In genomic region chr2:178928077-178928476, GRCh38 we compare ENCODE assay signal across 11 cellular contexts.
DNase-seq lines count a peak whose midpoint lies in the region; ATAC-seq, FAIRE-seq and TF ChIP-seq lines count a peak whose summit lies in the region.
"Had no signal": no experiment of that assay in that cellular context is flagged by ENCODE, and none has a peak within 500 bp of the region (broad histone marks: within the 10 kb centered on the region; RNA-seq: fewer than 3 reads in every experiment).

No MANE protein-coding gene starts in this region.

- H3K79me1 ChIP-seq in H1 (ENCODE audit: low read depth, low read length) = no peaks in the 10 kb centered on the region

- H3K14ac ChIP-seq in H1 (ENCODE audit: insufficient read length) = no peak overlapping the region

- no peak for TF ChIP-seq POLR2A in H1 (IDR thresholded peaks at IDR 0.05; ENCODE audit: control extremely low read depth in 1 of 2, low read depth in 2 of 2, low read length in 2 of 2)

- no peak overlapping the region for H2BK5ac ChIP-seq in H1 (ENCODE audit: low read depth, low read length)

- H3K27ac ChIP-seq in H1 (ENCODE audit: low read depth, low read length) = no peak overlapping the region
- H3K27ac ChIP-seq: C4-2B, ovary had no signal

- H3K9me3 ChIP-seq in H1 (ENCODE audit: insufficient read depth in 2 of 2, low read depth in 1 of 2, low read length in 1 of 2) = no peaks in the 10 kb centered on the region
- H3K9me3 ChIP-seq: ovary had no signal

- no peak overlapping the region for H2BK15ac ChIP-seq in H1 (ENCODE audit: low read length)

- no peak for TF ChIP-seq EP300 in H1 (IDR thresholded peaks at IDR 0.05; ENCODE audit: borderline replicate concordance in 1 of 2, low read depth in 2 of 2, low read length in 2 of 2)

- CTCF ChIA-PET in H1 (lab: Charles Lee; ENCODE audit: partially characterized antibody) = interaction anchor here (1.2 to 2.1 kb wide), 4 partner anchors 37 to 483 kb away, joined by 3 to 10 read pairs (median 5); no protein-coding TSS in a partner anchor

- no peak overlapping the region for H2BK120ac ChIP-seq in H1 (replicated peaks; ENCODE audit: low read depth, low read length)

- no peak overlapping the region for H3K23ac ChIP-seq in H1 (ENCODE audit: insufficient read length)

- H3K4ac ChIP-seq in H1 (replicated peaks; ENCODE audit: insufficient read length, low read depth, low read length) = no peak overlapping the region

- H3K79me2 ChIP-seq in H1 (ENCODE audit: control insufficient read depth in 1 of 2, insufficient read depth in 2 of 2, low read length in 2 of 2) = no peaks in the 10 kb centered on the region

- no peak overlapping the region for H3K4me3 ChIP-seq in H1 (ENCODE audit: extremely low read depth in 1 of 4, insufficient read depth in 2 of 4, low read depth in 3 of 4, low read length in 4 of 4)
- H3K4me3 ChIP-seq in H7 (ENCODE audit: insufficient read depth, low read depth, low read length) = no peak overlapping the region
- H3K4me3 ChIP-seq: ovary had no signal

- peak overlapping the region; percentile 65; the same call in 1 of the 2 replicates for H4K8ac ChIP-seq in H1 (ENCODE audit: extremely low read depth, insufficient read depth, low read length)

- H4K91ac ChIP-seq in H1 (replicated peaks; ENCODE audit: insufficient read length, low read length) = peak overlapping the region; percentile 8

- no peak overlapping the region for H2AFZ ChIP-seq in H1 (ENCODE audit: low read length)

- WGBS in H1 (ENCODE audit: extremely low coverage in 1 of 2, insufficient coverage in 1 of 2, insufficient read length in 1 of 2, insufficient replicate concordance in 2 of 2, low coverage in 1 of 2, low lambda C conversion rate in 2 of 2, missing lambda C conversion rate in 1 of 2), 2 experiments = 89% methylated on average over 4 of the region's 4 CpGs; no CpG with 5 or more reads in 1 of the 2 experiments

- no peak overlapping the region for H3K9ac ChIP-seq in H1 (replicated peaks in 1 of 4; ENCODE audit: extremely low read depth in 1 of 4, low read depth in 3 of 4, low read length in 3 of 4)

- H2AK5ac ChIP-seq in H1 (ENCODE audit: low read depth, low read length) = no peak overlapping the region

- no peak for FAIRE-seq in H1 (lab: Jason Lieb, UNC)

- peak; percentile 62 for ATAC-seq in GM18861 (IDR thresholded peaks at IDR 0.05; ENCODE audit: unreplicated experiment)
- ATAC-seq in GM21526 (IDR thresholded peaks at IDR 0.05; ENCODE audit: low FRiP score, unreplicated experiment) = peak; percentile 67
- peak; percentile 76 for ATAC-seq in HG03039 (IDR thresholded peaks at IDR 0.05; ENCODE audit: unreplicated experiment)

- no peak overlapping the region for H2BK20ac ChIP-seq in H1 (ENCODE audit: low read length)

- no peak for TF ChIP-seq CTCF in H1 (IDR thresholded peaks at IDR 0.05; ENCODE audit: control extremely low read depth in 1 of 3, insufficient read depth in 1 of 3, low read depth in 1 of 3, low read length in 3 of 3)

- TF ChIP-seq RAD21 in H1 (IDR thresholded peaks at IDR 0.05 in 1 of 2, conservative IDR thresholded peaks at IDR 0.05 in 1 of 2; ENCODE audit: low read depth in 2 of 2, low read length in 2 of 2) = no peak

- H3K27me3 ChIP-seq in H1 (replicated peaks in 1 of 4; ENCODE audit: control insufficient read depth in 3 of 4, extremely low read depth in 1 of 4, insufficient read depth in 3 of 4, low read length in 3 of 4) (no peaks in the 10 kb centered on the region), H7 (ENCODE audit: control insufficient read depth, insufficient read depth, low read length) (no peaks in the 10 kb centered on the region)
- H3K27me3 ChIP-seq: ovary had no signal

- H3K36me3 ChIP-seq in H1 (ENCODE audit: control insufficient read depth in 2 of 4, insufficient read depth in 4 of 4, low read length in 3 of 4) (no peaks in the 10 kb centered on the region), H7 (replicated peaks; ENCODE audit: control insufficient read depth, insufficient read depth, low read length) (no peaks in the 10 kb centered on the region)
- H3K36me3 ChIP-seq: ovary had no signal

- H3K56ac ChIP-seq in H1 (replicated peaks; ENCODE audit: insufficient read length, low read depth, low read length) = no peak overlapping the region

- H3K18ac ChIP-seq in H1 (ENCODE audit: extremely low read depth, low read length) = no peak overlapping the region

- no peaks in the 10 kb centered on the region for H4K20me1 ChIP-seq in H1 (replicated peaks in 1 of 2; ENCODE audit: control insufficient read depth in 1 of 2, insufficient read depth in 2 of 2, low read length in 2 of 2)

- H2BK12ac ChIP-seq in H1 (ENCODE audit: low read depth, low read length) = no peak overlapping the region

- POLR2A ChIA-PET in H1 (lab: Charles Lee; ENCODE audit: partially characterized antibody) = no interaction called here

- no peak for DNase-seq in H1 (ENCODE audit: low read depth in 1 of 2, low spot score in 2 of 2)
- DNase-seq in T-helper 9 cell = no peak
- no peak for DNase-seq in dermis blood vessel endothelial cell
- no peak for DNase-seq in H7
- no peak for DNase-seq in iPS-NIHi11 (ENCODE audit: low spot score)
- DNase-seq: erythroblast, ovary had no signal

- no peaks in the 10 kb centered on the region for H3K23me2 ChIP-seq in H1 (ENCODE audit: low read depth, low read length)

- no peak overlapping the region for H3K4me2 ChIP-seq in H1 (ENCODE audit: insufficient read depth in 1 of 2, low read depth in 2 of 2, low read length in 2 of 2)

- H4K5ac ChIP-seq in H1 (ENCODE audit: insufficient read length, low read depth, low read length) = no peak overlapping the region

- H3K4me1 ChIP-seq in H1 (replicated peaks in 1 of 4; ENCODE audit: control insufficient read depth in 3 of 4, insufficient read depth in 4 of 4, low read length in 3 of 4) = no peaks in the 10 kb centered on the region

TF ChIP-seq in H1, 55 proteins besides CTCF, POLR2A, EP300 and RAD21:
- TF ChIP-seq PHF8 (conservative IDR thresholded peaks at IDR 0.05; ENCODE audit: low read depth, low read length) (no peak), ZNF274 (IDR thresholded peaks at IDR 0.05; ENCODE audit: borderline replicate concordance, extremely low read depth, low read length) (no peak)
TF ChIP-seq in H1: peak in this region for 0.
